In genomic region chr17:38702166-38702899, GRCh38 we compare ENCODE assay signal across 8 cellular contexts. TPM values are rescaled to one million over a fixed set of nuclear protein-coding genes. Genes with fewer than 3 reads are reported as not detected.
DNase-seq lines count a peak whose midpoint lies in the region; ATAC-seq, FAIRE-seq and TF ChIP-seq lines count a peak whose summit lies in the region.

No MANE protein-coding gene starts in this region.

- intact Hi-C loops in natural killer cell (cut with micrococcal nuclease): loop anchor here (1.0 to 10.0 kb wide), 4 partner anchors 26 to 170 kb away; partner anchors contain the start of genes LASP1 and PSMB3

- no peaks in the 10 kb centered on the region for H3K36me3 Mint-ChIP-seq in natural killer cell
- no peaks in the 10 kb centered on the region for H3K36me3 Mint-ChIP-seq in stimulated activated memory B cell treated with anti-CD40 and anti-IgM and Interleukin-4, amounts not matched to agents 10 μg/mL and 1 μg/mL and 100 μg/mL, for 72 hours

- no peak for TF ChIP-seq CTCF in AG10803 (conservative IDR thresholded peaks at IDR 0.05; ENCODE audit: low read length)
- no peak for TF ChIP-seq CTCF in natural killer cell (IDR thresholded peaks at IDR 0.05)

- peak; percentile 44 for ATAC-seq in GM19035 (IDR thresholded peaks at IDR 0.05; ENCODE audit: unreplicated experiment)
- ATAC-seq in natural killer cell: peak; percentile 17 to 66 (median 48)
- peak; percentile 51 for ATAC-seq in stimulated activated memory B cell treated with anti-CD40 and anti-IgM and Interleukin-4, amounts not matched to agents 10 μg/mL and 1 μg/mL and 100 μg/mL, for 72 hours

- TF ChIP-seq RAD21 in Ishikawa (IDR thresholded peaks at IDR 0.05; ENCODE audit: low read depth): no peak

- H3K4me1 Mint-ChIP-seq in natural killer cell: peaks cover 44 to 72% of the 10 kb centered on the region in 2 donors
- peaks cover 67% of the 10 kb centered on the region for H3K4me1 Mint-ChIP-seq in stimulated activated memory B cell treated with anti-CD40 and anti-IgM and Interleukin-4, amounts not matched to agents 10 μg/mL and 1 μg/mL and 100 μg/mL, for 72 hours

- DNase-seq in AG10803 (ENCODE audit: low read depth): peak; percentile 84
- DNase-seq in RCC 7860 (ENCODE audit: low spot score): peak; percentile 66
- DNase-seq in activated T-helper 9 cell treated with anti-CD3 and anti-CD28 coated beads, Interleukin-2, amount 50 U/mL, for 16 hours (ENCODE audit: low read depth): peak; percentile 72
- peak; percentile 73 for DNase-seq in fibroblast of peridontal ligament (ENCODE audit: extremely low read depth)
- peak; percentile 76 for DNase-seq in natural killer cell

- TF ChIP-seq EP300 in Ishikawa (IDR thresholded peaks at IDR 0.05; ENCODE audit: borderline replicate concordance): peak; percentile 36; the same call in 1 of the 2 replicates

- H3K9me3 Mint-ChIP-seq in natural killer cell: no peaks in the 10 kb centered on the region
- H3K9me3 Mint-ChIP-seq in stimulated activated memory B cell treated with anti-CD40 and anti-IgM and Interleukin-4, amounts not matched to agents 10 μg/mL and 1 μg/mL and 100 μg/mL, for 72 hours: peaks cover 6% of the 10 kb centered on the region

- no peaks in the 10 kb centered on the region for H3K27me3 Mint-ChIP-seq in natural killer cell (ENCODE audit: low read depth in 2 of 2)
- no peaks in the 10 kb centered on the region for H3K27me3 Mint-ChIP-seq in stimulated activated memory B cell treated with anti-CD40 and anti-IgM and Interleukin-4, amounts not matched to agents 10 μg/mL and 1 μg/mL and 100 μg/mL, for 72 hours

- no peak for FAIRE-seq in RCC 7860 (lab: Jason Lieb, UNC)

- peak overlapping the region; percentile 98 for H3K4me3 Mint-ChIP-seq in natural killer cell
- H3K4me3 Mint-ChIP-seq in stimulated activated memory B cell treated with anti-CD40 and anti-IgM and Interleukin-4, amounts not matched to agents 10 μg/mL and 1 μg/mL and 100 μg/mL, for 72 hours: peak overlapping the region; percentile 91

- peak overlapping the region; percentile 82 for H3K4me3 ChIP-seq in AG10803 (ENCODE audit: low read length)

- peak overlapping the region; percentile 98 to 100 for H3K27ac Mint-ChIP-seq in natural killer cell
- peak overlapping the region; percentile 100 for H3K27ac Mint-ChIP-seq in stimulated activated memory B cell treated with anti-CD40 and anti-IgM and Interleukin-4, amounts not matched to agents 10 μg/mL and 1 μg/mL and 100 μg/mL, for 72 hours

TF ChIP-seq in Ishikawa, 13 proteins besides CTCF, POLR2A, EP300 and RAD21:
- 0 out of 2 replicates have a peak, but pooled peaks have one; percentile 48 for TF ChIP-seq YY1 (IDR thresholded peaks at IDR 0.05; ENCODE audit: low read depth)
- no peak for TF ChIP-seq USF1 (IDR thresholded peaks at IDR 0.05)
- TF ChIP-seq CREB1 (IDR thresholded peaks at IDR 0.05; ENCODE audit: low read depth): 0 out of 2 replicates have a peak, but pooled peaks have one; percentile 0
- no peak for TF ChIP-seq FOXM1 (IDR thresholded peaks at IDR 0.05; ENCODE audit: borderline replicate concordance, low read depth)
- TF ChIP-seq TCF12 (IDR thresholded peaks at IDR 0.05; ENCODE audit: low read depth): peak; percentile 46; the same call in 1 of the 2 replicates
- TF ChIP-seq EGR1 (IDR thresholded peaks at IDR 0.05): no peak
- TF ChIP-seq TEAD4 (IDR thresholded peaks at IDR 0.05): peak; percentile 42; the same call in 1 of the 2 replicates
- peak; percentile 61 for TF ChIP-seq TAF1 (IDR thresholded peaks at IDR 0.05; ENCODE audit: low read depth)
- TF ChIP-seq ZBTB7A (IDR thresholded peaks at IDR 0.05; ENCODE audit: low read depth): peak; percentile 72
- peak; percentile 93 for TF ChIP-seq MAX (IDR thresholded peaks at IDR 0.05)
- TF ChIP-seq NFIC (IDR thresholded peaks at IDR 0.05): peak; percentile 54; the same call in 1 of the 2 replicates
- TF ChIP-seq REST (IDR thresholded peaks at IDR 0.05; ENCODE audit: low read depth): no peak
- TF ChIP-seq CEBPB (IDR thresholded peaks at IDR 0.05): no peak

RNA-seq across cellular contexts. Expression of gene MLLT6, which starts 2.7 kb away (rescaled TPM):
- 100 to 1,000 TPM; 478 to 578 (median 485) TPM for total RNA-seq in natural killer cell

RNA-seq across cellular contexts. Expression of gene EPOP, which starts 27.6 kb away (rescaled TPM):
- 1 to 10 TPM in 2 of 3 donors, under 1 TPM in 1; 0.66 to 1.9 (median 1.1) TPM for total RNA-seq in natural killer cell

RNA-seq across cellular contexts. Expression of gene CISD3, which starts 27.8 kb away (rescaled TPM):
- 10 to 100 TPM; 32.6 to 37.4 (median 33.9) TPM for total RNA-seq in natural killer cell

RNA-seq across cellular contexts. Expression of gene PCGF2, which starts 45.8 kb away (rescaled TPM):
- total RNA-seq in natural killer cell: under 1 TPM in 1 of 3 donors, not detected in 2; 0.12 TPM

RNA-seq across cellular contexts. Expression of gene PSMB3, which starts 50.2 kb away (rescaled TPM):
- total RNA-seq in natural killer cell: 100 to 1,000 TPM; 102 to 129 (median 118) TPM

Comparison
In these comparisons a context has a peak if more than half of its experiments do, and no peak if none do; other contexts are left out.
1. Peak in every context shown above with its lines: DNase-seq, ATAC-seq and H3K4me3 ChIP-seq.